Comparison of ENCODE assay signal across 9 cellular contexts in genomic region chr12:95608252-95609033, GRCh38. TPM values are rescaled to one million over a fixed set of nuclear protein-coding genes. Genes with fewer than 3 reads are reported as not detected.
A peak's percentile ranks its signal among the peaks of the same experiment; 100 is the strongest.
DNase-seq lines count a peak whose midpoint lies in the region; ATAC-seq and TF ChIP-seq lines count a peak whose summit lies in the region.
"Had no signal": no experiment of that assay in that cellular context is flagged by ENCODE, and none has a peak within 500 bp of the region (broad histone marks: within the 10 kb centered on the region; RNA-seq: fewer than 3 reads in every experiment).

No MANE protein-coding gene starts in this region.

- TF ChIP-seq POLR2A in body of pancreas (IDR thresholded peaks at IDR 0.05): peak in 2 of 3 donors; percentile 46 to 51
- TF ChIP-seq POLR2A in thyroid gland (IDR thresholded peaks at IDR 0.05): no peak

- intact Hi-C loops in body of pancreas (cut with DNase I): no loop called here
- intact Hi-C loops in thyroid gland (cut with DNase I): no loop called here

- TF ChIP-seq CTCF in body of pancreas (IDR thresholded peaks at IDR 0.05) (peak in 3 of 7 experiments; percentile 16 to 34 (median 32)), thyroid gland (IDR thresholded peaks at IDR 0.05) (no peak)

- H3K9me3 ChIP-seq in MG63 (no peaks in the 10 kb centered on the region), body of pancreas (no peaks in the 10 kb centered on the region), thyroid gland (no peaks in the 10 kb centered on the region)

- WGBS in body of pancreas, 2 donors: 24 to 28% methylated on average over 13 of the region's 13 CpGs
- WGBS in thyroid gland, 2 donors: 48 to 52% methylated on average over 13 of the region's 13 CpGs

- H3K4me3 ChIP-seq in MG63 (no peak overlapping the region), body of pancreas (no peak overlapping the region), thyroid gland (replicated peaks in 1 of 3) (no peak overlapping the region)

- H3K4me1 ChIP-seq in body of pancreas (peaks cover 67% of the 10 kb centered on the region), thyroid gland (peaks cover 11 to 21% of the 10 kb centered on the region in 2 donors)

- DNase-seq in MG63 (peak; percentile 98), body of pancreas (peak; percentile 83 to 93 (median 90)), iPS DF 19.7 (ENCODE audit: low read depth, low spot score) (peak; percentile 23), thyroid gland (peak; percentile 46 to 62), HK-2 (ENCODE audit: unreplicated experiment) (no peak), OCI-M2 (lab: John Stamatoyannopoulos, UW; ENCODE audit: unreplicated experiment) (no peak)
- DNase-seq in activated CD4-positive, alpha-beta T cell treated with anti-CD3 and anti-CD28 coated beads for 48 hours: no peak

- no peaks in the 10 kb centered on the region for H3K27me3 ChIP-seq in MG63
- H3K27me3 ChIP-seq in body of pancreas: no peaks in the 10 kb centered on the region
- H3K27me3 ChIP-seq in thyroid gland: no peaks in the 10 kb centered on the region

- ATAC-seq in body of pancreas: peak; percentile 82
- no peak for ATAC-seq in GM21786 (IDR thresholded peaks at IDR 0.05; ENCODE audit: unreplicated experiment)

- peak overlapping the region; percentile 85 to 91 (median 90) for H3K27ac ChIP-seq in body of pancreas
- peak overlapping the region in 2 of 3 donors; percentile 11 to 27 for H3K27ac ChIP-seq in thyroid gland
- H3K27ac ChIP-seq: HL-60 had no signal

- H3K36me3 ChIP-seq in MG63 (no peaks in the 10 kb centered on the region), body of pancreas (replicated peaks in 1 of 2; ENCODE audit: insufficient read depth in 1 of 2, low read depth in 2 of 2) (no peaks in the 10 kb centered on the region), thyroid gland (no peaks in the 10 kb centered on the region)

RNA-seq across cellular contexts. Expression of gene USP44, which starts 57.2 kb away (rescaled TPM):
- 0.27 TPM in 1 of 2 replicates, not detected in the other for total RNA-seq in MG63 (2014; rRNA removed; shearing (Covaris generic); ENCODE audit: low replicate concordance)
- total RNA-seq in body of pancreas: 10 to 100 TPM in 1 of 2 donors, 1 to 10 TPM in 1; 7.0 to 21.1 TPM
- 1 to 10 TPM; 2.8 to 9.1 (median 6.3) TPM for total RNA-seq in thyroid gland

Comparison
In these comparisons a context has a peak if more than half of its experiments do, and no peak if none do; other contexts are left out.
1. DNase-seq: peak in MG63 (single experiment), body of pancreas (4 of 4), iPS DF 19.7 (single experiment) and thyroid gland (2 of 2); none in HK-2 (single experiment), OCI-M2 (single experiment) and activated CD4-positive, alpha-beta T cell treated with anti-CD3 and anti-CD28 coated beads for 48 hours (single experiment).
2. POLR2A ChIP-seq: peak in body of pancreas (2 of 3); none in thyroid gland (0 of 2).